ENCODE assay signal across 30 cellular contexts in genomic region chr6:24947636-24948035, GRCh38. TPM values are rescaled to one million over a fixed set of nuclear protein-coding genes. Genes with fewer than 3 reads are reported as not detected.
DNase-seq lines count a peak whose midpoint lies in the region; ATAC-seq, FAIRE-seq and TF ChIP-seq lines count a peak whose summit lies in the region.
"Had no signal": no experiment of that assay in that cellular context is flagged by ENCODE, and none has a peak within 500 bp of the region (broad histone marks: within the 10 kb centered on the region; RNA-seq: fewer than 3 reads in every experiment).

No MANE protein-coding gene starts in this region.

- POLR2A ChIA-PET in activated CD8-positive, alpha-beta T cell treated with anti-CD3 and anti-CD28 coated beads, Interleukin-2, amount 10 ng/mL, durations not matched to agents 7 days and 5 days (lab: Charles Lee) = interaction anchor here (1.9 to 8.5 kb wide), 2 partner anchors 12 to 44 kb away, joined by 8 to 195 read pairs; partner anchors contain the start of gene RIPOR2
- POLR2A ChIA-PET in activated CD8-positive, alpha-beta T cell treated with anti-CD3 and anti-CD28 coated beads for 36 hours (lab: Charles Lee) = interaction anchor here (5.9 kb wide), 1 partner anchor 12 kb away, joined by 80 read pairs; the partner anchor contains the start of gene RIPOR2
- POLR2A ChIA-PET in CD4-positive, alpha-beta memory T cell (lab: Charles Lee; ENCODE audit: partially characterized antibody) = interaction anchor here (6.2 to 31.1 kb wide), 5 partner anchors 15 to 44 kb away, joined by 29 to 1351 read pairs (median 171); partner anchors contain the start of gene RIPOR2

- intact Hi-C loops in activated CD8-positive, alpha-beta T cell treated with anti-CD3 and anti-CD28 coated beads for 36 hours (cut with micrococcal nuclease) = no loop called here
- intact Hi-C loops in CD4-positive, alpha-beta memory T cell (cut with micrococcal nuclease) = no loop called here
- intact Hi-C loops in natural killer cell (cut with micrococcal nuclease) = no loop called here

- H3K9me3 ChIP-seq in CD4-positive, alpha-beta memory T cell (ENCODE audit: control insufficient read depth in 1 of 2, low read length in 2 of 2) = peaks cover 0 to 14% of the 10 kb centered on the region in 2 donors
- H3K9me3 ChIP-seq: prostate gland, SJSA1 had no signal

- H3K27ac Mint-ChIP-seq in activated CD8-positive, alpha-beta T cell treated with anti-CD3 and anti-CD28 coated beads, Interleukin-2, amount 10 ng/mL, durations not matched to agents 7 days and 5 days = peak overlapping the region; percentile 94
- no peak overlapping the region for H3K27ac Mint-ChIP-seq in activated CD8-positive, alpha-beta T cell treated with anti-CD3 and anti-CD28 coated beads for 36 hours
- peak overlapping the region; percentile 70 to 97 (median 95) for H3K27ac Mint-ChIP-seq in CD4-positive, alpha-beta memory T cell
- H3K27ac Mint-ChIP-seq in activated naive CD8-positive, alpha-beta T cell treated with anti-CD3 and anti-CD28 coated beads for 36 hours = peak overlapping the region; percentile 5
- H3K27ac Mint-ChIP-seq in natural killer cell = peak overlapping the region; percentile 94
- H3K27ac Mint-ChIP-seq: mesothelial cell of epicardium had no signal

- peaks cover 72% of the 10 kb centered on the region for H3K4me1 ChIP-seq in CD4-positive, alpha-beta memory T cell (ENCODE audit: insufficient read depth, low read length)
- H3K4me1 ChIP-seq: Caco-2, prostate gland, SJSA1 had no signal

- CTCF ChIA-PET in activated CD8-positive, alpha-beta T cell treated with anti-CD3 and anti-CD28 coated beads, Interleukin-2, amount 10 ng/mL, durations not matched to agents 7 days and 5 days (lab: Charles Lee) = interaction anchor here (0.8 to 8.3 kb wide), 5 partner anchors 12 to 124 kb away, joined by 3 to 217 read pairs (median 12); partner anchors contain the start of gene RIPOR2
- CTCF ChIA-PET in activated CD8-positive, alpha-beta T cell treated with anti-CD3 and anti-CD28 coated beads for 36 hours (lab: Charles Lee) = interaction anchor here (5.7 to 11.0 kb wide), 2 partner anchors 11 to 44 kb away, joined by 37 to 155 read pairs; partner anchors contain the start of gene RIPOR2
- CTCF ChIA-PET in CD4-positive, alpha-beta memory T cell (lab: Charles Lee; ENCODE audit: partially characterized antibody) = interaction anchor here (9.6 to 12.2 kb wide), 2 partner anchors 14 to 45 kb away, joined by 140 to 333 read pairs; partner anchors contain the start of gene RIPOR2

- no peak for TF ChIP-seq CTCF in activated CD8-positive, alpha-beta T cell treated with anti-CD3 and anti-CD28 coated beads for 36 hours (IDR thresholded peaks at IDR 0.05)
- TF ChIP-seq CTCF in natural killer cell (IDR thresholded peaks at IDR 0.05) (no peak), D721Med (IDR thresholded peaks at IDR 0.05; ENCODE audit: insufficient read depth, missing control alignments) (no peak)

- no peak overlapping the region for H3K4me3 ChIP-seq in CD4-positive, alpha-beta memory T cell (ENCODE audit: low read length in 2 of 2)
- H3K4me3 ChIP-seq: prostate gland, SJSA1, tibial nerve had no signal

- no peak for FAIRE-seq in D721Med (lab: Jason Lieb, UNC)
- FAIRE-seq: endothelial cell of umbilical vein, frontal cortex, H1 had no signal

- H3K4me3 Mint-ChIP-seq in activated CD8-positive, alpha-beta T cell treated with anti-CD3 and anti-CD28 coated beads, Interleukin-2, amount 10 ng/mL, durations not matched to agents 7 days and 5 days = no peak overlapping the region
- no peak overlapping the region for H3K4me3 Mint-ChIP-seq in activated CD8-positive, alpha-beta T cell treated with anti-CD3 and anti-CD28 coated beads for 36 hours
- peak overlapping the region in 5 of 8 donors; percentile 5 to 90 (median 47) for H3K4me3 Mint-ChIP-seq in CD4-positive, alpha-beta memory T cell
- no peak overlapping the region for H3K4me3 Mint-ChIP-seq in activated naive CD8-positive, alpha-beta T cell treated with anti-CD3 and anti-CD28 coated beads for 36 hours
- peak overlapping the region; percentile 83 for H3K4me3 Mint-ChIP-seq in natural killer cell
- H3K4me3 Mint-ChIP-seq: mesothelial cell of epicardium had no signal

- H3K27me3 ChIP-seq in CD4-positive, alpha-beta memory T cell (ENCODE audit: insufficient read depth, low read length) = no peaks in the 10 kb centered on the region
- H3K27me3 ChIP-seq: SJSA1, tibial nerve had no signal

- peaks cover 67% of the 10 kb centered on the region for H3K4me1 Mint-ChIP-seq in activated CD8-positive, alpha-beta T cell treated with anti-CD3 and anti-CD28 coated beads, Interleukin-2, amount 10 ng/mL, durations not matched to agents 7 days and 5 days (ENCODE audit: low read depth)
- H3K4me1 Mint-ChIP-seq in activated CD8-positive, alpha-beta T cell treated with anti-CD3 and anti-CD28 coated beads for 36 hours (ENCODE audit: low read depth) = peaks cover 63% of the 10 kb centered on the region
- peaks cover 49 to 77% (median 67%) of the 10 kb centered on the region in 4 donors for H3K4me1 Mint-ChIP-seq in CD4-positive, alpha-beta memory T cell
- H3K4me1 Mint-ChIP-seq in activated naive CD8-positive, alpha-beta T cell treated with anti-CD3 and anti-CD28 coated beads for 36 hours = peaks cover 47% of the 10 kb centered on the region
- H3K4me1 Mint-ChIP-seq in natural killer cell = peaks cover 72 to 76% of the 10 kb centered on the region in 2 donors
- H3K4me1 Mint-ChIP-seq: mesothelial cell of epicardium had no signal

- H3K36me3 Mint-ChIP-seq in activated CD8-positive, alpha-beta T cell treated with anti-CD3 and anti-CD28 coated beads, Interleukin-2, amount 10 ng/mL, durations not matched to agents 7 days and 5 days (ENCODE audit: low read depth) = peaks cover 65% of the 10 kb centered on the region
- H3K36me3 Mint-ChIP-seq in activated CD8-positive, alpha-beta T cell treated with anti-CD3 and anti-CD28 coated beads for 36 hours (ENCODE audit: low read depth) = peaks cover 35% of the 10 kb centered on the region
- peaks cover 41 to 50% of the 10 kb centered on the region in 2 donors for H3K36me3 Mint-ChIP-seq in CD4-positive, alpha-beta memory T cell
- H3K36me3 Mint-ChIP-seq in activated naive CD8-positive, alpha-beta T cell treated with anti-CD3 and anti-CD28 coated beads for 36 hours = peaks cover 43% of the 10 kb centered on the region
- peaks cover 27% of the 10 kb centered on the region for H3K36me3 Mint-ChIP-seq in natural killer cell

- H3K27ac ChIP-seq in CD4-positive, alpha-beta memory T cell (ENCODE audit: low read depth, low read length) = no peak overlapping the region
- H3K27ac ChIP-seq: HL-60, prostate gland, SJSA1 had no signal

- no peak for DNase-seq in activated CD8-positive, alpha-beta T cell treated with anti-CD3 and anti-CD28 coated beads, Interleukin-2, amount 10 ng/mL, durations not matched to agents 7 days and 5 days
- no peak for DNase-seq in activated CD8-positive, alpha-beta T cell treated with anti-CD3 and anti-CD28 coated beads for 36 hours
- no peak for DNase-seq in CD4-positive, alpha-beta memory T cell
- DNase-seq in activated naive CD8-positive, alpha-beta T cell treated with anti-CD3 and anti-CD28 coated beads for 36 hours = no peak
- DNase-seq in natural killer cell = no peak
- no peak for DNase-seq in SHP77 (lab: John Stamatoyannopoulos, UW)
- DNase-seq in D721Med (ENCODE audit: insufficient read length, low spot score) = no peak
- DNase-seq: activated T-cell treated with anti-CD3 and anti-CD28 coated beads, Interleukin-2, amount 50 U/mL, for 1 hour; AML-193; Caco-2; DMS79; GF-D8; MM.1S; NCI-H1105 treated with DMSO at 0.1 percent for 48 hours; NCI-H1930; NCI-H510A treated with DMSO at 0.1 percent for 48 hours; occipital lobe; RPMI8226; stimulated activated CD4-positive, alpha-beta T cell treated with anti-CD3 and anti-CD28 coated beads, Interleukin-12 subunit alpha, Interleukin-12 subunit beta, amount 100 ng/mL, for 4 hours; stimulated activated CD4-positive, alpha-beta T cell treated with anti-CD3 and anti-CD28 coated beads, Interleukin-4, amount 100 ng/mL, for 1 hour had no signal

- no peaks in the 10 kb centered on the region for H3K36me3 ChIP-seq in CD4-positive, alpha-beta memory T cell (ENCODE audit: insufficient read depth, low read length)
- H3K36me3 ChIP-seq: prostate gland, SJSA1, tibial nerve had no signal

- ATAC-seq in activated CD8-positive, alpha-beta T cell treated with anti-CD3 and anti-CD28 coated beads, Interleukin-2, amount 10 ng/mL, durations not matched to agents 7 days and 5 days = no peak
- ATAC-seq in activated CD8-positive, alpha-beta T cell treated with anti-CD3 and anti-CD28 coated beads for 36 hours = no peak
- ATAC-seq in natural killer cell = no peak
- ATAC-seq in HG02970 (IDR thresholded peaks at IDR 0.05; ENCODE audit: low FRiP score, unreplicated experiment) = no peak
- ATAC-seq: sciatic nerve had no signal

- peaks cover 33% of the 10 kb centered on the region for H3K9me3 Mint-ChIP-seq in activated CD8-positive, alpha-beta T cell treated with anti-CD3 and anti-CD28 coated beads, Interleukin-2, amount 10 ng/mL, durations not matched to agents 7 days and 5 days (ENCODE audit: insufficient read depth)
- H3K9me3 Mint-ChIP-seq in activated CD8-positive, alpha-beta T cell treated with anti-CD3 and anti-CD28 coated beads for 36 hours = peaks cover 27% of the 10 kb centered on the region
- peaks cover 3 to 52% (median 37%) of the 10 kb centered on the region in 8 donors for H3K9me3 Mint-ChIP-seq in CD4-positive, alpha-beta memory T cell
- peaks cover 39% of the 10 kb centered on the region for H3K9me3 Mint-ChIP-seq in activated naive CD8-positive, alpha-beta T cell treated with anti-CD3 and anti-CD28 coated beads for 36 hours
- peaks cover 3 to 7% of the 10 kb centered on the region in 2 donors for H3K9me3 Mint-ChIP-seq in natural killer cell

- no peaks in the 10 kb centered on the region for H3K27me3 Mint-ChIP-seq in activated CD8-positive, alpha-beta T cell treated with anti-CD3 and anti-CD28 coated beads, Interleukin-2, amount 10 ng/mL, durations not matched to agents 7 days and 5 days (ENCODE audit: low read depth)
- H3K27me3 Mint-ChIP-seq in activated CD8-positive, alpha-beta T cell treated with anti-CD3 and anti-CD28 coated beads for 36 hours = no peaks in the 10 kb centered on the region
- no peaks in the 10 kb centered on the region for H3K27me3 Mint-ChIP-seq in CD4-positive, alpha-beta memory T cell
- H3K27me3 Mint-ChIP-seq in activated naive CD8-positive, alpha-beta T cell treated with anti-CD3 and anti-CD28 coated beads for 36 hours = no peaks in the 10 kb centered on the region
- no peaks in the 10 kb centered on the region for H3K27me3 Mint-ChIP-seq in natural killer cell (ENCODE audit: low read depth in 2 of 2)

RNA-seq across cellular contexts. Expression of gene RIPOR2, which starts 11.9 kb away (rescaled TPM):
- total RNA-seq in activated CD8-positive, alpha-beta T cell treated with anti-CD3 and anti-CD28 coated beads, Interleukin-2, amount 10 ng/mL, durations not matched to agents 7 days and 5 days = 100 to 1,000 TPM; 154 to 156 TPM
- 10 to 100 TPM; 88.3 to 96.3 TPM for total RNA-seq in activated CD8-positive, alpha-beta T cell treated with anti-CD3 and anti-CD28 coated beads for 36 hours
- 100 to 1,000 TPM; 420 to 432 TPM for total RNA-seq in CD4-positive, alpha-beta memory T cell
- polyA plus RNA-seq in CD4-positive, alpha-beta memory T cell = 100 to 1,000 TPM; 431 to 458 TPM
- total RNA-seq in activated naive CD8-positive, alpha-beta T cell treated with anti-CD3 and anti-CD28 coated beads for 36 hours = 10 to 100 TPM; 75.2 to 80.0 TPM
- total RNA-seq in natural killer cell = 100 to 1,000 TPM; 234 to 312 (median 299) TPM
- total RNA-seq: endothelial cell of umbilical vein had no signal

Comparison
In these comparisons a context has a peak if more than half of its experiments do, and no peak if none do; other contexts are left out.
1. H3K4me3 Mint-ChIP-seq: peak in CD4-positive, alpha-beta memory T cell (5 of 8) and natural killer cell (single experiment); none in activated CD8-positive, alpha-beta T cell treated with anti-CD3 and anti-CD28 coated beads, Interleukin-2, amount 10 ng/mL, durations not matched to agents 7 days and 5 days (single experiment), activated CD8-positive, alpha-beta T cell treated with anti-CD3 and anti-CD28 coated beads for 36 hours (single experiment) and activated naive CD8-positive, alpha-beta T cell treated with anti-CD3 and anti-CD28 coated beads for 36 hours (single experiment).